ENCODE assay signal across 25 cellular contexts in genomic region chr18:22926454-22926853, GRCh38.
"Had no signal": no experiment of that assay in that cellular context is flagged by ENCODE, and none has a peak within 500 bp of the region (broad histone marks: within the 10 kb centered on the region; RNA-seq: fewer than 3 reads in every experiment).

No MANE protein-coding gene starts in this region.

- H3K9me3 ChIP-seq: pancreas, psoas muscle, stomach, thoracic aorta, thyroid gland, tibial nerve, upper lobe of left lung, vagina had no signal

- H3K9ac ChIP-seq: neural progenitor cell had no signal

- H2AFZ ChIP-seq: neural progenitor cell had no signal

- H3K27me3 ChIP-seq: neural progenitor cell, pancreas, stomach, thyroid gland, tibial nerve, upper lobe of left lung, vagina had no signal

- H3K4me2 ChIP-seq: neural progenitor cell had no signal

- DNase-seq: naive thymus-derived CD4-positive, alpha-beta T cell; natural killer cell; occipital lobe; pancreas; posterior cingulate gyrus; psoas muscle; right cardiac atrium; stimulated activated CD4-positive, alpha-beta T cell treated with anti-CD3 and anti-CD28 coated beads, Interleukin-15, amount 100 ng/mL, for 24 hours; stimulated activated CD4-positive, alpha-beta T cell treated with anti-CD3 and anti-CD28 coated beads, Interleukin-2, amount 100 ng/mL, for 24 hours; stimulated activated CD4-positive, alpha-beta T cell treated with anti-CD3 and anti-CD28 coated beads, Interleukin-2, amount 100 ng/mL, for 48 hours; stimulated activated CD4-positive, alpha-beta T cell treated with anti-CD3 and anti-CD28 coated beads, Interleukin-4, amount 100 ng/mL, for 24 hours; stimulated activated naive B cell treated with anti-CD40 and anti-IgM and Interleukin-4, amounts not matched to agents 10 μg/mL and 1 μg/mL and 100 μg/mL, for 72 hours; stimulated activated naive CD4-positive, alpha-beta T cell treated with Interleukin-2 at 50 U/mL for 16 hours; stomach; thyroid gland; trophoblast cell; upper lobe of left lung had no signal

- FAIRE-seq: pancreas, urothelium cell line had no signal

- H3K4me3 ChIP-seq: neural progenitor cell, pancreas, psoas muscle, skin epidermis, stomach, thoracic aorta, thyroid gland, tibial nerve, upper lobe of left lung, vagina had no signal

- H3K27ac ChIP-seq: neural progenitor cell, pancreas, psoas muscle, skin epidermis, stomach, thoracic aorta, thyroid gland, tibial nerve, upper lobe of left lung, vagina had no signal

- ATAC-seq: naive thymus-derived CD4-positive, alpha-beta T cell; natural killer cell; pancreas; psoas muscle; right cardiac atrium; sciatic nerve; stimulated activated effector memory CD8-positive, alpha-beta T cell treated with anti-CD3 and anti-CD28 coated beads, Interleukin-12 subunit alpha, Interleukin-12 subunit beta, amount 100 ng/mL, for 72 hours; stimulated activated naive B cell treated with anti-CD40 and anti-IgM and Interleukin-4, amounts not matched to agents 10 μg/mL and 1 μg/mL and 100 μg/mL, for 72 hours had no signal

- H3K4me1 ChIP-seq: psoas muscle, stomach, tibial nerve, upper lobe of left lung, vagina had no signal

- H3K36me3 ChIP-seq: neural progenitor cell, pancreas, stomach, thoracic aorta, thyroid gland, tibial nerve, upper lobe of left lung, vagina had no signal
